ENCODE assay signal across 20 cellular contexts in genomic region chr22:37030560-37031281, GRCh38. TPM values are rescaled to one million over a fixed set of nuclear protein-coding genes. Genes with fewer than 3 reads are reported as not detected.
DNase-seq lines count a peak whose midpoint lies in the region; ATAC-seq, FAIRE-seq and TF ChIP-seq lines count a peak whose summit lies in the region.
"Had no signal": no experiment of that assay in that cellular context is flagged by ENCODE, and none has a peak within 500 bp of the region (broad histone marks: within the 10 kb centered on the region; RNA-seq: fewer than 3 reads in every experiment).

No MANE protein-coding gene starts in this region.

- no peaks in the 10 kb centered on the region for H3K9me2 ChIP-seq in PC-9 (ENCODE audit: insufficient read depth)

- H3K36me3 Mint-ChIP-seq in Caco-2 (ENCODE audit: insufficient read depth, unreplicated experiment) (peaks cover 42% of the 10 kb centered on the region), neural progenitor cell (no peaks in the 10 kb centered on the region)

- intact Hi-C loops in Caco-2 (cut with micrococcal nuclease; ENCODE audit: unreplicated experiment): loop anchor here (5.0 kb wide), 1 partner anchor 43 kb away; no protein-coding TSS in a partner anchor
- intact Hi-C loops in PC-9 (cut with micrococcal nuclease; ENCODE audit: unreplicated experiment): loop anchor here (5.0 kb wide), 2 partner anchors 158 to 167 kb away; no protein-coding TSS in a partner anchor

- H3K9me3 ChIP-seq in Caco-2: no peaks in the 10 kb centered on the region
- H3K9me3 ChIP-seq in PC-9 (ENCODE audit: insufficient read depth, low read depth): no peaks in the 10 kb centered on the region
- H3K9me3 ChIP-seq in neural progenitor cell (ENCODE audit: low read depth): no peaks in the 10 kb centered on the region
- no peaks in the 10 kb centered on the region for H3K9me3 ChIP-seq in tibial nerve
- H3K9me3 ChIP-seq: breast epithelium, esophagus muscularis mucosa, pancreas had no signal

- TF ChIP-seq CTCF in Caco-2 (IDR thresholded peaks at IDR 0.05; ENCODE audit: insufficient read depth in 1 of 2, low read depth in 1 of 2, low read length in 1 of 2, severe bottlenecking in 1 of 2, unreplicated experiment in 1 of 2) (no peak), PC-9 (conservative IDR thresholded peaks at IDR 0.05) (peak; percentile 36; the same call in 1 of the 2 replicates), neural progenitor cell (IDR thresholded peaks at IDR 0.05) (peak; percentile 35), tibial nerve (IDR thresholded peaks at IDR 0.05) (no peak)

- H3K4me3 ChIP-seq in Caco-2 (ENCODE audit: low read depth, low read length) (no peak overlapping the region), PC-9 (no peak overlapping the region), neural progenitor cell (no peak overlapping the region), tibial nerve (no peak overlapping the region)
- H3K4me3 ChIP-seq: breast epithelium, esophagus muscularis mucosa, pancreas had no signal

- no peak for ATAC-seq in GM19035 (IDR thresholded peaks at IDR 0.05; ENCODE audit: unreplicated experiment)
- ATAC-seq: activated T-helper 17 cell treated with anti-CD3 and anti-CD28 coated beads, Interleukin-2, amount 50 U/mL, for 72 hours; left ventricle myocardium superior; pancreas; T-helper 17 cell had no signal

- H3K27me3 ChIP-seq in Caco-2 (replicated peaks; ENCODE audit: control insufficient read depth, insufficient read depth, low read length) (no peaks in the 10 kb centered on the region), PC-9 (ENCODE audit: insufficient read depth, low read depth) (no peaks in the 10 kb centered on the region), neural progenitor cell (no peaks in the 10 kb centered on the region), tibial nerve (no peaks in the 10 kb centered on the region)
- H3K27me3 ChIP-seq: breast epithelium, pancreas had no signal

- no peaks in the 10 kb centered on the region for H3K9me3 Mint-ChIP-seq in Caco-2 (ENCODE audit: unreplicated experiment)
- no peaks in the 10 kb centered on the region for H3K9me3 Mint-ChIP-seq in neural progenitor cell
- H3K9me3 Mint-ChIP-seq: activated T-helper 17 cell treated with anti-CD3 and anti-CD28 coated beads, Interleukin-2, amount 50 U/mL, for 72 hours had no signal

- H3K4me3 Mint-ChIP-seq in Caco-2 (ENCODE audit: unreplicated experiment): peak overlapping the region; percentile 77
- no peak overlapping the region for H3K4me3 Mint-ChIP-seq in neural progenitor cell
- H3K4me3 Mint-ChIP-seq: activated T-helper 17 cell treated with anti-CD3 and anti-CD28 coated beads, Interleukin-2, amount 50 U/mL, for 72 hours; B cell; T-helper 17 cell had no signal

- H3K4me2 ChIP-seq in PC-9 (peak overlapping the region; percentile 83), neural progenitor cell (no peak overlapping the region)

- DNase-seq in Caco-2: no peak
- DNase-seq in PC-9: no peak
- DNase-seq in dermis blood vessel endothelial cell: peak; percentile 21
- no peak for DNase-seq in neural progenitor cell (ENCODE audit: low spot score)
- DNase-seq in HTR-8/SVneo (ENCODE audit: insufficient read length, low spot score): no peak
- no peak for DNase-seq in NCI-H1105 (lab: John Stamatoyannopoulos, UW)
- DNase-seq in tibial nerve (ENCODE audit: low spot score in 2 of 2): no peak
- DNase-seq: GDM1, left ventricle myocardium superior, NCI-H1694 treated with DMSO at 0.1 percent for 48 hours, NCI-H345, SHP77, T-helper 17 cell had no signal

- no peak for TF ChIP-seq POLR2A in tibial nerve (IDR thresholded peaks at IDR 0.05)

- CTCF ChIA-PET in Caco-2 (lab: Charles Lee): interaction anchor here (1.2 to 4.6 kb wide), 3 partner anchors 11 to 167 kb away, joined by 4 to 45 read pairs (median 29); partner anchors contain the start of genes MPST and TST
- CTCF ChIA-PET in PC-9 (lab: Charles Lee): interaction anchor here (1.7 kb wide), 1 partner anchor 9 kb away, joined by 6 read pairs; no protein-coding TSS in a partner anchor

- no peak for FAIRE-seq in HTR-8/SVneo (lab: Jason Lieb, UNC)
- FAIRE-seq: GM12892, pancreas had no signal

- H3K27ac Mint-ChIP-seq in Caco-2 (ENCODE audit: unreplicated experiment) (peak overlapping the region; percentile 99), neural progenitor cell (no peak overlapping the region)
- H3K27ac Mint-ChIP-seq: activated T-helper 17 cell treated with anti-CD3 and anti-CD28 coated beads, Interleukin-2, amount 50 U/mL, for 72 hours; B cell; T-helper 17 cell had no signal

- BruUV-seq in Caco-2 (replicated peaks; lab: Mats Ljungman, UMichigan) (no TSS peak), PC-9 (replicated peaks; lab: Mats Ljungman, UMichigan) (no TSS peak)

- peaks cover 4% of the 10 kb centered on the region for H3K36me3 ChIP-seq in Caco-2 (ENCODE audit: control insufficient read depth, insufficient read depth, low read length)
- H3K36me3 ChIP-seq in PC-9 (ENCODE audit: low read depth): peaks cover 10% of the 10 kb centered on the region; the same call in 1 of the 2 replicates
- no peaks in the 10 kb centered on the region for H3K36me3 ChIP-seq in neural progenitor cell
- peaks cover 2 to 61% (median 13%) of the 10 kb centered on the region in 3 donors for H3K36me3 ChIP-seq in tibial nerve
- H3K36me3 ChIP-seq: breast epithelium had no signal

- no peak for TF ChIP-seq EP300 in tibial nerve (IDR thresholded peaks at IDR 0.05)

- no peak overlapping the region for H3K9ac ChIP-seq in neural progenitor cell

- H3K4me1 ChIP-seq in Caco-2 (peaks cover 44% of the 10 kb centered on the region), PC-9 (replicated peaks; ENCODE audit: insufficient read depth) (peaks cover 40% of the 10 kb centered on the region), neural progenitor cell (no peaks in the 10 kb centered on the region), tibial nerve (peaks cover 0 to 16% (median 0%) of the 10 kb centered on the region in 4 donors)

- 56 to 59% methylated on average over 12 to 14 of the region's 14 CpGs for WGBS in tibial nerve, 2 donors

- no peak overlapping the region for H2AFZ ChIP-seq in PC-9
- no peak overlapping the region for H2AFZ ChIP-seq in neural progenitor cell (replicated peaks)

- H3K27ac ChIP-seq in PC-9: peak overlapping the region; percentile 86
- H3K27ac ChIP-seq in neural progenitor cell: no peak overlapping the region
- peak overlapping the region in 1 of 4 donors; percentile 10 for H3K27ac ChIP-seq in tibial nerve
- H3K27ac ChIP-seq: breast epithelium, esophagus muscularis mucosa had no signal

- H4K20me1 ChIP-seq in PC-9 (ENCODE audit: insufficient read depth): no peaks in the 10 kb centered on the region
- H4K20me1 ChIP-seq in neural progenitor cell (ENCODE audit: low read depth): no peaks in the 10 kb centered on the region

- H3F3A ChIP-seq in PC-9 (ENCODE audit: insufficient read depth, low read depth) (peaks cover 49% of the 10 kb centered on the region), neural progenitor cell (ENCODE audit: low read depth) (no peaks in the 10 kb centered on the region)

- H3K4me1 Mint-ChIP-seq in Caco-2 (ENCODE audit: low read depth, unreplicated experiment) (peaks cover 30% of the 10 kb centered on the region), neural progenitor cell (peaks cover 9% of the 10 kb centered on the region)
- H3K4me1 Mint-ChIP-seq: activated T-helper 17 cell treated with anti-CD3 and anti-CD28 coated beads, Interleukin-2, amount 50 U/mL, for 72 hours; B cell had no signal

- POLR2A ChIA-PET in Caco-2 (lab: Charles Lee): interaction anchor here (3.1 kb wide), 1 partner anchor 12 kb away, joined by 22 read pairs; no protein-coding TSS in a partner anchor
- POLR2A ChIA-PET in PC-9 (lab: Charles Lee; ENCODE audit: unreplicated experiment): interaction anchor here (0.7 to 1.0 kb wide), 2 partner anchors 174 to 704 kb away, joined by 6 to 9 read pairs; no protein-coding TSS in a partner anchor

- H3K27me3 Mint-ChIP-seq in Caco-2 (ENCODE audit: insufficient read depth, unreplicated experiment): no peaks in the 10 kb centered on the region
- H3K27me3 Mint-ChIP-seq in neural progenitor cell (ENCODE audit: insufficient read depth, low read depth): peaks cover 7% of the 10 kb centered on the region

- H3K79me2 ChIP-seq in PC-9 (ENCODE audit: low read depth) (no peaks in the 10 kb centered on the region), neural progenitor cell (ENCODE audit: low read depth) (no peaks in the 10 kb centered on the region)

RNA-seq across cellular contexts. Expression of gene MPST, which starts 11.2 kb away (rescaled TPM):
- total RNA-seq in Caco-2 (2022) (81.8 and 83.7 TPM in 2 replicates), PC-9 (2021) (75.9 and 109 TPM in 2 replicates), dermis blood vessel endothelial cell (168 and 175 TPM in 2 replicates), neural progenitor cell (ENCODE audit: low replicate concordance) (36.9 and 157 TPM in 2 replicates), tibial nerve (100 to 1,000 TPM; 193 to 258 (median 199) TPM)

RNA-seq across cellular contexts. Expression of gene TST, which starts 11.5 kb away (rescaled TPM):
- total RNA-seq in Caco-2 (2022): 37.0 and 44.9 TPM in 2 replicates
- total RNA-seq in PC-9 (2021): 99.4 and 123 TPM in 2 replicates
- total RNA-seq in dermis blood vessel endothelial cell: 50.4 and 96.0 TPM in 2 replicates
- 21.5 and 53.4 TPM in 2 replicates for total RNA-seq in neural progenitor cell (ENCODE audit: low replicate concordance)
- total RNA-seq in tibial nerve: 10 to 100 TPM; 44.1 to 76.4 (median 66.7) TPM

RNA-seq across cellular contexts. Expression of gene KCTD17, which starts 20.8 kb away (rescaled TPM):
- total RNA-seq in Caco-2 (2022) (17.2 and 19.8 TPM in 2 replicates), PC-9 (2021) (29.5 and 32.6 TPM in 2 replicates), dermis blood vessel endothelial cell (53.4 and 58.2 TPM in 2 replicates), neural progenitor cell (ENCODE audit: low replicate concordance) (17.5 and 44.1 TPM in 2 replicates), tibial nerve (10 to 100 TPM in 3 of 4 donors, 1 to 10 TPM in 1; 7.4 to 24.7 (median 20.2) TPM)

Comparison
In these comparisons a context has a peak if more than half of its experiments do, and no peak if none do; other contexts are left out.
1. CTCF ChIP-seq: peak in PC-9 (single experiment) and neural progenitor cell (single experiment); none in Caco-2 (0 of 2) and tibial nerve (0 of 5).